8 cellular contexts compared by ENCODE assay signal in the genomic region with DNA sequence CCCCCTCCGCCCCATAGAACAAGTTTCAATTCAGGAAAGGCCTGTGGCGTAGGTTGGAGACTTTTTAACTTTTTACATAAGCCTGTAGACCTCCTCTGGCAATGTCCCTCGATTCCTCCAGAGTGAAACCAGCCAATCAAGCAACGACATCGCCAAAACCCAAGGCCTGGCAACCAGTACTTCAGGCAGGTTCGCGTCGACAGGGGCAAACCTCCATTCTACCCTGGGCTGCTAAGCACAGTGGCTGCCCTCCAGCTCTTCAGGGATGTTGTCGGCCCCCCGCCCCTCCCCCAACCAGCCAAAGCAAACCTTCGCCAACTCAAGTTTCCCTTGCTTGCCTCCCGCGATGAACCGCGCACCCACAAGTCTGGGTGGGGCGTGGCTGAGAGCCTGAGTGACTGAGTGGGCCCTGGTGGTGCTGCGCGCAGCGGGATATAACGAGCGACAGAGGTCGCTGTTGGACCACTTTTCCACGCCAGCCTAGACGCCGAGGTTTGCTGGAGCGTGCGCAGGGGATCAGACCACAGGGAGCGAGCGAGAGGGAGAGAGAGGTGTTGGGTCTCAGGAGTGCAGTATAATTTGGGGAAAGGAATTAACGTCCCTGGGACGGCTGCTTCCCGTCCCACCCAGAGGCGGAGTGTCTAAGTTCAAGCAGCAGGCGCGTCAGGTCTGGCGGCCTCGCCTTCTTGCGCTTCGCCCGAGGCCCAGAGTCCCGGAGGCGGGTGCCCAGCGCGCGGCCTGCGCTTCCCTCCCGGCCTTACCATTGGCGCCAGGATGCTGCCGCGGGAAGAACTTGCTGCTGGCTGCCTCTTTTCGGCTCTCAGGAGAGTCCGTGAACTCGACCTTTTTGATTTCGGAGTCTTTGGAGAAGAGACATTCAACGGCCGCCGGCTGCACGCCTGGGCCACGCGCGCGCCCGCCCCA. TPM values are rescaled to one million over a fixed set of nuclear protein-coding genes. Genes with fewer than 3 reads are reported as not detected.
DNase-seq lines count a peak whose midpoint lies in the region; ATAC-seq and TF ChIP-seq lines count a peak whose summit lies in the region.

No MANE protein-coding gene starts in this region.

- no peak for DNase-seq in activated CD4-positive, alpha-beta T cell treated with anti-CD3 and anti-CD28 coated beads, Interleukin-2, amount 10 ng/mL, durations not matched to agents 7 days and 5 days
- no peak for DNase-seq in activated CD4-positive, alpha-beta T cell treated with anti-CD3 and anti-CD28 coated beads for 4 hours
- peak; percentile 93 for DNase-seq in GM23338 (ENCODE audit: low spot score)
- no peak for DNase-seq in epithelial cell of proximal tubule (ENCODE audit: low read depth)
- peak; percentile 70 to 82 (median 80) for DNase-seq in mucosa of descending colon
- DNase-seq in thyroid gland = peak; percentile 58 to 63

- H3K4me1 ChIP-seq in GM23338 (ENCODE audit: insufficient read depth) (peaks cover 77% of the 10 kb centered on the region), KMS-11 (ENCODE audit: low read depth, poor library complexity, severe bottlenecking) (no peaks in the 10 kb centered on the region), mucosa of descending colon (ENCODE audit: low read depth) (peaks cover 30% of the 10 kb centered on the region), thyroid gland (peaks cover 14 to 16% of the 10 kb centered on the region in 2 donors)

- peaks cover 37% of the 10 kb centered on the region for H3F3A ChIP-seq in GM23338 (replicated peaks; ENCODE audit: low read depth)

- intact Hi-C loops in mucosa of descending colon (cut with DNase I, micrococcal nuclease) (loop anchor here (5.0 kb wide), 2 partner anchors 325 to 650 kb away; no protein-coding TSS in a partner anchor), thyroid gland (cut with DNase I) (no loop called here)

- peak; percentile 70 for ATAC-seq in GM23338
- peak; percentile 96 for ATAC-seq in mucosa of descending colon

- H3K9me3 ChIP-seq in mucosa of descending colon (no peaks in the 10 kb centered on the region), thyroid gland (no peaks in the 10 kb centered on the region)

- H3K4me2 ChIP-seq in GM23338 (peak overlapping the region; percentile 73), KMS-11 (peak overlapping the region; percentile 58)

- H3K4me3 ChIP-seq in GM23338 = peak overlapping the region; percentile 83
- no peak overlapping the region for H3K4me3 ChIP-seq in KMS-11 (IDR thresholded peaks at IDR 0.05; ENCODE audit: insufficient read depth, low read depth, low read length)
- H3K4me3 ChIP-seq in epithelial cell of proximal tubule (ENCODE audit: low read depth, low read length) = peak overlapping the region; percentile 37
- no peak overlapping the region for H3K4me3 ChIP-seq in mucosa of descending colon
- no peak overlapping the region for H3K4me3 ChIP-seq in thyroid gland (replicated peaks in 1 of 3)

- no peaks in the 10 kb centered on the region for H3K9me2 ChIP-seq in GM23338 (ENCODE audit: insufficient read depth)

- TF ChIP-seq POLR2A in thyroid gland (IDR thresholded peaks at IDR 0.05) = no peak

- peaks cover 8% of the 10 kb centered on the region for H3K4me1 Mint-ChIP-seq in activated CD4-positive, alpha-beta T cell treated with anti-CD3 and anti-CD28 coated beads, Interleukin-2, amount 10 ng/mL, durations not matched to agents 7 days and 5 days
- peaks cover 62% of the 10 kb centered on the region for H3K4me1 Mint-ChIP-seq in GM23338
- peaks cover 2% of the 10 kb centered on the region for H3K4me1 Mint-ChIP-seq in T-helper 1 cell treated with Interleukin-12 subunit alpha and Interleukin-12 subunit beta and Interleukin-4 antibody, amounts not matched to agents 30 μg/mL and 1 μg/mL, for 36 hours (ENCODE audit: low read depth)

- H3K36me3 Mint-ChIP-seq in activated CD4-positive, alpha-beta T cell treated with anti-CD3 and anti-CD28 coated beads, Interleukin-2, amount 10 ng/mL, durations not matched to agents 7 days and 5 days (ENCODE audit: low read depth) = peaks cover 6% of the 10 kb centered on the region
- H3K36me3 Mint-ChIP-seq in GM23338 (ENCODE audit: low read depth) = no peaks in the 10 kb centered on the region
- H3K36me3 Mint-ChIP-seq in T-helper 1 cell treated with Interleukin-12 subunit alpha and Interleukin-12 subunit beta and Interleukin-4 antibody, amounts not matched to agents 30 μg/mL and 1 μg/mL, for 36 hours (ENCODE audit: low read depth) = peaks cover 6% of the 10 kb centered on the region

- H3K36me3 ChIP-seq in GM23338 (ENCODE audit: insufficient read depth) (no peaks in the 10 kb centered on the region), KMS-11 (ENCODE audit: insufficient read depth) (no peaks in the 10 kb centered on the region), mucosa of descending colon (ENCODE audit: low read depth) (no peaks in the 10 kb centered on the region), thyroid gland (no peaks in the 10 kb centered on the region)

- H2AFZ ChIP-seq in GM23338 = peak overlapping the region; percentile 96
- peak overlapping the region; percentile 83 for H2AFZ ChIP-seq in KMS-11 (ENCODE audit: low read depth)

- CTCF ChIA-PET in activated CD4-positive, alpha-beta T cell treated with anti-CD3 and anti-CD28 coated beads, Interleukin-2, amount 10 ng/mL, durations not matched to agents 7 days and 5 days (lab: Charles Lee) = no interaction called here

- H4K20me1 ChIP-seq in GM23338 (replicated peaks; ENCODE audit: insufficient read depth) = peaks cover 24% of the 10 kb centered on the region; the same call in 1 of the 2 replicates
- no peaks in the 10 kb centered on the region for H4K20me1 ChIP-seq in KMS-11 (ENCODE audit: insufficient read depth)

- H3K27me3 ChIP-seq in GM23338 (ENCODE audit: insufficient read depth) = peaks cover 99% of the 10 kb centered on the region
- no peaks in the 10 kb centered on the region for H3K27me3 ChIP-seq in KMS-11 (ENCODE audit: insufficient read depth, low read depth)
- peaks cover 77% of the 10 kb centered on the region for H3K27me3 ChIP-seq in thyroid gland

- H3K27ac ChIP-seq in GM23338 (ENCODE audit: low read depth) = no peak overlapping the region
- no peak overlapping the region for H3K27ac ChIP-seq in KMS-11
- H3K27ac ChIP-seq in thyroid gland = no peak overlapping the region

- peak overlapping the region; percentile 31 for H3K4me3 Mint-ChIP-seq in activated CD4-positive, alpha-beta T cell treated with anti-CD3 and anti-CD28 coated beads, Interleukin-2, amount 10 ng/mL, durations not matched to agents 7 days and 5 days
- peak overlapping the region; percentile 82 for H3K4me3 Mint-ChIP-seq in GM23338
- H3K4me3 Mint-ChIP-seq in T-helper 1 cell treated with Interleukin-12 subunit alpha and Interleukin-12 subunit beta and Interleukin-4 antibody, amounts not matched to agents 30 μg/mL and 1 μg/mL, for 36 hours = peak overlapping the region; percentile 63

- TF ChIP-seq CTCF in GM23338 (conservative IDR thresholded peaks at IDR 0.05; ENCODE audit: low read depth in 2 of 2) (peak; percentile 92 to 97), KMS-11 (conservative IDR thresholded peaks at IDR 0.05; ENCODE audit: low read depth, low read length) (peak; percentile 88), epithelial cell of proximal tubule (conservative IDR thresholded peaks at IDR 0.05; ENCODE audit: low read depth, low read length) (peak; percentile 91), mucosa of descending colon (IDR thresholded peaks at IDR 0.05) (peak; percentile 31), thyroid gland (IDR thresholded peaks at IDR 0.05) (peak in 4 of 6 experiments; percentile 42 to 74 (median 60))

- peak overlapping the region; percentile 44 for H3K27ac Mint-ChIP-seq in activated CD4-positive, alpha-beta T cell treated with anti-CD3 and anti-CD28 coated beads, Interleukin-2, amount 10 ng/mL, durations not matched to agents 7 days and 5 days
- no peak overlapping the region for H3K27ac Mint-ChIP-seq in GM23338
- peak overlapping the region; percentile 84 for H3K27ac Mint-ChIP-seq in T-helper 1 cell treated with Interleukin-12 subunit alpha and Interleukin-12 subunit beta and Interleukin-4 antibody, amounts not matched to agents 30 μg/mL and 1 μg/mL, for 36 hours

- 5 to 6% methylated on average over 41 to 47 of the region's 63 CpGs for WGBS in thyroid gland, 2 donors

- H3K9me3 Mint-ChIP-seq in activated CD4-positive, alpha-beta T cell treated with anti-CD3 and anti-CD28 coated beads, Interleukin-2, amount 10 ng/mL, durations not matched to agents 7 days and 5 days = peaks cover 14% of the 10 kb centered on the region
- H3K9me3 Mint-ChIP-seq in GM23338 = no peaks in the 10 kb centered on the region; the same call in 1 of the 3 replicates
- peaks cover 3% of the 10 kb centered on the region for H3K9me3 Mint-ChIP-seq in T-helper 1 cell treated with Interleukin-12 subunit alpha and Interleukin-12 subunit beta and Interleukin-4 antibody, amounts not matched to agents 30 μg/mL and 1 μg/mL, for 36 hours

- H3K79me2 ChIP-seq in GM23338 (replicated peaks; ENCODE audit: insufficient read depth) (no peaks in the 10 kb centered on the region), KMS-11 (ENCODE audit: insufficient read depth, low read depth) (no peaks in the 10 kb centered on the region)

- peaks cover 80% of the 10 kb centered on the region for H3K27me3 Mint-ChIP-seq in activated CD4-positive, alpha-beta T cell treated with anti-CD3 and anti-CD28 coated beads, Interleukin-2, amount 10 ng/mL, durations not matched to agents 7 days and 5 days
- H3K27me3 Mint-ChIP-seq in GM23338 (ENCODE audit: insufficient read depth, low read depth, poor library complexity) = peaks cover 99% of the 10 kb centered on the region
- H3K27me3 Mint-ChIP-seq in T-helper 1 cell treated with Interleukin-12 subunit alpha and Interleukin-12 subunit beta and Interleukin-4 antibody, amounts not matched to agents 30 μg/mL and 1 μg/mL, for 36 hours (ENCODE audit: low read depth) = peaks cover 92% of the 10 kb centered on the region

- POLR2A ChIA-PET in activated CD4-positive, alpha-beta T cell treated with anti-CD3 and anti-CD28 coated beads, Interleukin-2, amount 10 ng/mL, durations not matched to agents 7 days and 5 days (lab: Charles Lee) = no interaction called here

- peak overlapping the region; percentile 30; the same call in 1 of the 2 replicates for H3K9ac ChIP-seq in KMS-11

RNA-seq across cellular contexts. Expression of a gene that starts 9.0 kb away (rescaled TPM):
- total RNA-seq in activated CD4-positive, alpha-beta T cell treated with anti-CD3 and anti-CD28 coated beads, Interleukin-2, amount 10 ng/mL, durations not matched to agents 7 days and 5 days = not detected
- total RNA-seq in GM23338 (2014; rRNA removed; shearing (Covaris generic)) = 0.35 and 0.52 TPM in 2 replicates
- 0.99 and 1.0 TPM in 2 replicates for polyA plus RNA-seq in GM23338 (2016; fragmentation: Nextera tagmentation; extraction: Ambion mirVana)
- 1.0 and 1.2 TPM in 2 replicates for total RNA-seq in epithelial cell of proximal tubule
- total RNA-seq in mucosa of descending colon = 1 to 10 TPM in 1 of 3 donors, under 1 TPM in 2; 0.51 to 2.6 (median 0.81) TPM
- not detected for total RNA-seq in thyroid gland

Comparison
In these comparisons a context has a peak if more than half of its experiments do, and no peak if none do; other contexts are left out.
1. DNase-seq: peak in GM23338 (single experiment), mucosa of descending colon (3 of 3) and thyroid gland (2 of 2); none in activated CD4-positive, alpha-beta T cell treated with anti-CD3 and anti-CD28 coated beads, Interleukin-2, amount 10 ng/mL, durations not matched to agents 7 days and 5 days (single experiment), activated CD4-positive, alpha-beta T cell treated with anti-CD3 and anti-CD28 coated beads for 4 hours (0 of 2) and epithelial cell of proximal tubule (single experiment).
2. H3K4me3 Mint-ChIP-seq: peak in every context shown above with its lines; median percentile 82 in GM23338; 63 in T-helper 1 cell treated with Interleukin-12 subunit alpha and Interleukin-12 subunit beta and Interleukin-4 antibody, amounts not matched to agents 30 μg/mL and 1 μg/mL, for 36 hours; 31 in activated CD4-positive, alpha-beta T cell treated with anti-CD3 and anti-CD28 coated beads, Interleukin-2, amount 10 ng/mL, durations not matched to agents 7 days and 5 days.
3. H3K4me3 ChIP-seq: peak in GM23338 (single experiment) and epithelial cell of proximal tubule (single experiment); none in KMS-11 (single experiment), mucosa of descending colon (single experiment) and thyroid gland (0 of 3).
4. CTCF ChIP-seq: peak in every context shown above with its lines; median percentile 94 in GM23338; 91 in epithelial cell of proximal tubule; 88 in KMS-11; 60 in thyroid gland; 31 in mucosa of descending colon.